In the genomic region with DNA sequence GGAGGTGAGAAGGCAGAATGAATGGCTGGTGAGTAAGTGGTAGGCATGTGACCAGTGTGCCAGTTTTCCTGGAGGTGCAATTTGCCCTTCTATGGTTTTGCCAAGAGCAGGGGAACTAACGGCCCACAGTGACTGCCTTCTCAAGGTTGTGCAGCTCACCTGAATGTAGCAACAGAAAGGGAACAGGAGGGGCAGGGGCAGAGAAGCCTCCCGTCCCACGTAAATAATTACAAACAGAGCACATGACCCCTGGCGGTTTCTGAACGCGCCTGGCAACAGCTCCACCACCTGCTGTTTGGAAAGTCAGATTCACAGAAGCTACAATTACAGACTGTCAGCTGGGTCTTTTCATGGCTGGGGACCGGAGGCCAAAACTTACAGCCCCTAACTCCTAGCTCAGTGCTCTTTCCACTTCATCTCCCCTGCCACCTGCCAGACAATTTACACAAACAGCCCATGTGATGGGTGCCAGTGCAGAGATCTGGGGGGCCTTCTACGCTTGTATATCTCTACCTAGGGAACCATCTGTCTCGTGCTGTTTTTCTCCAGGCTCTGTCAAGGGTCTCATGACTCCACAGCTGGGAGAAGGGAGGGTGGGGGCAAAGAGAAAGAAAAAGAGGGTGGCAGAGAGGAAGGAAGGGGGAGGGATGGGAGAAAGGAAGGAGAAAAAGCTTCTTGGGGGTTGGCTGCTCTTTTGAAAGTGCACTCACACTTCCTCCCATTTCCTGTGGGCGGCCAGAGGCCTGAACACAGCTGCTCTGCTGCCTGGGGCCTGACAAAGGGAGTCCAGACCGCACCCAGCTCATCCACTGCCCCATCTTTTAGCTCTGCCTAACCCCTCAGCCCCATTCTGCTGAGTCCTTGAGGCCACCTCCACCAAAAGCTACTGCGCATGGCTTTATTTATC, we compare ENCODE assay signal across 8 cellular contexts.
DNase-seq lines count a peak whose midpoint lies in the region; ATAC-seq and TF ChIP-seq lines count a peak whose summit lies in the region.

No MANE protein-coding gene starts in this region.

- H2BK5ac ChIP-seq in H9 (ENCODE audit: insufficient read length, low read length), result no peak overlapping the region

- no peak overlapping the region for H2AFZ ChIP-seq in H9 (ENCODE audit: low read length)

- H3K9ac ChIP-seq in H9 (ENCODE audit: extremely low read depth, insufficient read length, low read length), result no peak overlapping the region

- no peaks in the 10 kb centered on the region for H3K79me1 ChIP-seq in H9 (ENCODE audit: insufficient read depth, low read depth, low read length, poor library complexity, severe bottlenecking)

- no peak overlapping the region for H3K4me3 ChIP-seq in brain microvascular endothelial cell (ENCODE audit: low read depth, low read length)
- H3K4me3 ChIP-seq in Caco-2 (ENCODE audit: low read depth, low read length), result no peak overlapping the region

- H3K4ac ChIP-seq in H9 (ENCODE audit: low read depth, low read length), result no peak overlapping the region

- no peak overlapping the region for H3T11ph ChIP-seq in H9 (ENCODE audit: low read length)

- H3K23ac ChIP-seq in H9 (ENCODE audit: insufficient read length, low read depth, low read length), result no peak overlapping the region

- H4K91ac ChIP-seq in H9 (ENCODE audit: insufficient read length, low read depth, low read length), result no peak overlapping the region

- no peak overlapping the region for H3K14ac ChIP-seq in H9 (ENCODE audit: insufficient read depth, low read length)

- no peak overlapping the region for H2BK12ac ChIP-seq in H9 (ENCODE audit: insufficient read length, low read depth, low read length)

- DNase-seq in GM10248 (ENCODE audit: extremely low spot score) (peak; percentile 87), H9 (no peak), NAMALWA (ENCODE audit: low spot score) (peak; percentile 97), T-helper 17 cell (peak; percentile 32 to 58 (median 56)), brain microvascular endothelial cell (peak; percentile 76), inferior parietal cortex (ENCODE audit: extremely low spot score) (peak; percentile 62), smooth muscle cell of the brain vasculature (ENCODE audit: low read depth, low spot score) (peak; percentile 73), Caco-2 (no peak)

- no peak overlapping the region for H3K56ac ChIP-seq in H9 (ENCODE audit: insufficient read length, low read depth, low read length)

- H3K36me3 Mint-ChIP-seq in H9 (ENCODE audit: insufficient read depth in 1 of 3, low read depth in 3 of 3) (peaks cover 42 to 94% (median 82%) of the 10 kb centered on the region in 3 experiments; a peak in 6 of 7 replicates), T-helper 17 cell (ENCODE audit: low read depth) (peaks cover 5% of the 10 kb centered on the region), Caco-2 (ENCODE audit: insufficient read depth, unreplicated experiment) (peaks cover 81% of the 10 kb centered on the region)

- in situ Hi-C loops in brain microvascular endothelial cell (cut with HindIII; ENCODE audit: low pct_ligation_motif_present, low sequenced_read_pairs), result no loop called here

- H3K4me2 ChIP-seq in H9 (ENCODE audit: insufficient read depth, insufficient read length, low read length), result no peak overlapping the region

- peak overlapping the region in 2 of 3 experiments; percentile 47 to 82; a peak in 2 of 7 replicates for H3K27ac Mint-ChIP-seq in H9
- peak overlapping the region; percentile 98 for H3K27ac Mint-ChIP-seq in T-helper 17 cell
- H3K27ac Mint-ChIP-seq in Caco-2 (ENCODE audit: unreplicated experiment), result no peak overlapping the region

- H3K9me3 ChIP-seq in H9 (ENCODE audit: control insufficient read depth, low read depth, low read length) (no peaks in the 10 kb centered on the region), T-helper 17 cell (ENCODE audit: control insufficient read depth, low read length, poor library complexity, severe bottlenecking) (no peaks in the 10 kb centered on the region), Caco-2 (no peaks in the 10 kb centered on the region)

- H3K79me2 ChIP-seq in H9 (ENCODE audit: insufficient read depth, low read length), result no peaks in the 10 kb centered on the region

- H3K9me3 Mint-ChIP-seq in H9 (no peaks in the 10 kb centered on the region), Caco-2 (ENCODE audit: unreplicated experiment) (no peaks in the 10 kb centered on the region)

- H3K27me3 ChIP-seq in H9 (ENCODE audit: insufficient read depth, low read length), result no peaks in the 10 kb centered on the region
- no peaks in the 10 kb centered on the region for H3K27me3 ChIP-seq in brain microvascular endothelial cell (replicated peaks)
- no peaks in the 10 kb centered on the region for H3K27me3 ChIP-seq in Caco-2 (replicated peaks; ENCODE audit: control insufficient read depth, insufficient read depth, low read length)

- no TSS peak for BruUV-seq in Caco-2 (replicated peaks; lab: Mats Ljungman, UMichigan)

- H3K4me1 ChIP-seq in H9 (ENCODE audit: insufficient read depth, low read length) (no peaks in the 10 kb centered on the region), Caco-2 (no peaks in the 10 kb centered on the region)

- peak; percentile 55 for ATAC-seq in T-helper 17 cell

- H3K4me1 Mint-ChIP-seq in H9 (peaks cover 2 to 11% of the 10 kb centered on the region in 2 experiments; a peak in 2 of 4 replicates), T-helper 17 cell (peaks cover 61% of the 10 kb centered on the region), Caco-2 (ENCODE audit: low read depth, unreplicated experiment) (no peaks in the 10 kb centered on the region)

- no CpG with 5 or more reads among the region's 12 CpGs for WGBS in H9 (ENCODE audit: extremely low coverage, insufficient read length, low lambda C conversion rate)

- peaks cover 65% of the 10 kb centered on the region for H3K36me3 ChIP-seq in brain microvascular endothelial cell (replicated peaks)
- H3K36me3 ChIP-seq in Caco-2 (ENCODE audit: control insufficient read depth, insufficient read depth, low read length), result peaks cover 3% of the 10 kb centered on the region

- H2AK5ac ChIP-seq in H9 (ENCODE audit: insufficient read length, low read length), result no peak overlapping the region

- POLR2A ChIA-PET in GM10248 (lab: Yijun Ruan, JAX), result interaction anchor here (1.4 kb wide), 1 partner anchor 69 kb away, joined by 4 read pairs; a partner anchor contains a TSS
- POLR2A ChIA-PET in Caco-2 (lab: Charles Lee), result interaction anchor here (0.6 kb wide), 1 partner anchor 70 kb away, joined by 3 read pairs; a partner anchor contains a TSS

- H4K5ac ChIP-seq in H9 (ENCODE audit: insufficient read length, low read depth, low read length), result no peak overlapping the region

- CTCF ChIA-PET in GM10248 (lab: Yijun Ruan, JAX), result interaction anchor here (0.9 to 4.6 kb wide), 23 partner anchors 8 to 398 kb away, joined by 3 to 33 read pairs (median 4); a partner anchor contains a TSS
- CTCF ChIA-PET in Caco-2 (lab: Charles Lee), result interaction anchor here (1.3 kb wide), 1 partner anchor 209 kb away, joined by 3 read pairs; no protein-coding TSS in a partner anchor

- H3K23me2 ChIP-seq in H9 (ENCODE audit: insufficient read length, low read depth, low read length, poor library complexity, severe bottlenecking), result no peaks in the 10 kb centered on the region

- H2BK15ac ChIP-seq in H9 (ENCODE audit: low read depth, low read length), result no peak overlapping the region

- no peak overlapping the region for H3K18ac ChIP-seq in H9 (ENCODE audit: insufficient read length, low read depth, low read length)

- intact Hi-C loops in Caco-2 (cut with micrococcal nuclease; ENCODE audit: unreplicated experiment), result no loop called here

- H2BK120ac ChIP-seq in H9 (ENCODE audit: low read depth, low read length, poor library complexity, severe bottlenecking), result no peak overlapping the region

- H4K20me1 ChIP-seq in H9 (ENCODE audit: control insufficient read depth, insufficient read depth, insufficient read length), result no peaks in the 10 kb centered on the region

- H2BK20ac ChIP-seq in H9 (ENCODE audit: low read depth, low read length, poor library complexity, severe bottlenecking), result no peak overlapping the region

- H3K27me3 Mint-ChIP-seq in H9 (ENCODE audit: low read depth), result no peaks in the 10 kb centered on the region
- H3K27me3 Mint-ChIP-seq in T-helper 17 cell, result no peaks in the 10 kb centered on the region
- no peaks in the 10 kb centered on the region for H3K27me3 Mint-ChIP-seq in Caco-2 (ENCODE audit: insufficient read depth, unreplicated experiment)

- no peak overlapping the region for H3K4me3 Mint-ChIP-seq in H9
- peak overlapping the region; percentile 84 for H3K4me3 Mint-ChIP-seq in T-helper 17 cell
- no peak overlapping the region for H3K4me3 Mint-ChIP-seq in Caco-2 (ENCODE audit: unreplicated experiment)

- TF ChIP-seq CTCF in GM10248 (IDR thresholded peaks at IDR 0.05; ENCODE audit: control extremely low read depth, extremely low read depth, low read depth, missing control alignments) (peak; percentile 51), H9 (conservative IDR thresholded peaks at IDR 0.05) (0 out of 3 replicates have a peak, but pooled peaks have one; percentile 7), brain microvascular endothelial cell (IDR thresholded peaks at IDR 0.05; ENCODE audit: low read depth, low read length, missing control alignments) (peak; percentile 64), Caco-2 (IDR thresholded peaks at IDR 0.05; ENCODE audit: insufficient read depth in 1 of 2, low read depth in 1 of 2, low read length in 1 of 2, severe bottlenecking in 1 of 2, unreplicated experiment in 1 of 2) (no peak)

- H3K27ac ChIP-seq in H9 (ENCODE audit: insufficient read length, low read depth, low read length) (no peak overlapping the region), brain microvascular endothelial cell (peak overlapping the region; percentile 74)

- H4K8ac ChIP-seq in H9 (replicated peaks; ENCODE audit: insufficient read length, low read depth, low read length), result no peak overlapping the region

Comparison
In these comparisons a context has a peak if more than half of its experiments do, and no peak if none do; other contexts are left out.
1. DNase-seq: peak in GM10248 (single experiment), NAMALWA (single experiment), T-helper 17 cell (3 of 3), brain microvascular endothelial cell (single experiment), inferior parietal cortex (single experiment) and smooth muscle cell of the brain vasculature (single experiment); none in H9 (single experiment) and Caco-2 (0 of 2).
2. CTCF ChIP-seq: peak in GM10248 (single experiment), H9 (single experiment) and brain microvascular endothelial cell (single experiment); none in Caco-2 (0 of 2).